16 cellular contexts compared by ENCODE assay signal in the genomic region with DNA sequence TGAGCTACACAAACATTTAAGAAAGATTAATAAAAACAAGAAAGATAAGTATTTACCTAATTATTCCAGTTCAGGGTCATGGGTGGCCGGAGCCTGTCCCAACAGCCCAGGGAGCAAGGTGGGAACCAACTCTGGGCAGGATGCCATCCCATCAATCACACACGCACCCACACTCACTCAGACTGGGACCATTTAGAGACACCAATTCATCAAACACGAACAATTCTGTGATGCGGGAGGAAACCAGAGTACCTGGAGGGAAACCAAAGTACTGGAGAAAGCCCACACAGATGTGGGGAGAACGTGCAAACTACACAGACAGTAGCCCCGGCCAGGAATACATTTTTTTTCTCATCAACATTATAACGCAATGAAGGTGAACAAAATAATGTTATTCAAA. TPM values are rescaled to one million over a fixed set of nuclear protein-coding genes. Genes with fewer than 3 reads are reported as not detected.
DNase-seq lines count a peak whose midpoint lies in the region; FAIRE-seq and TF ChIP-seq lines count a peak whose summit lies in the region.
"Had no signal": no experiment of that assay in that cellular context is flagged by ENCODE, and none has a peak within 500 bp of the region (broad histone marks: within the 10 kb centered on the region; RNA-seq: fewer than 3 reads in every experiment).

No MANE protein-coding gene starts in this region.

- peaks cover 31% of the 10 kb centered on the region for H3K36me3 Mint-ChIP-seq in T-helper 2 cell treated with Interferon-gamma antibody and Interleukin-4, amounts not matched to agents 5 μg/mL and 100 μg/mL, for 36 hours (ENCODE audit: low read depth)
- H3K36me3 Mint-ChIP-seq in astrocyte (ENCODE audit: low read depth, unreplicated experiment) = peaks cover 11% of the 10 kb centered on the region

- no peak overlapping the region for H4K12ac ChIP-seq in trophoblast cell (ENCODE audit: low read depth, low read length)

- H3K9me3 Mint-ChIP-seq in T-helper 2 cell treated with Interferon-gamma antibody and Interleukin-4, amounts not matched to agents 5 μg/mL and 100 μg/mL, for 36 hours = no peaks in the 10 kb centered on the region
- H3K9me3 Mint-ChIP-seq in astrocyte (ENCODE audit: unreplicated experiment) = no peaks in the 10 kb centered on the region
- H3K9me3 Mint-ChIP-seq: neural crest cell had no signal

- no peak overlapping the region for H3K4me2 ChIP-seq in astrocyte (ENCODE audit: low read length)
- H3K4me2 ChIP-seq in trophoblast cell (ENCODE audit: low read length) = no peak overlapping the region

- no peaks in the 10 kb centered on the region for H3K79me1 ChIP-seq in trophoblast cell (ENCODE audit: low read length)

- TF ChIP-seq CTCF in astrocyte (IDR thresholded peaks at IDR 0.05; ENCODE audit: insufficient read depth, low read depth, low read length) = no peak

- no peak overlapping the region for H4K8ac ChIP-seq in trophoblast cell (ENCODE audit: low read depth, low read length)

- H3K4me1 ChIP-seq in astrocyte (ENCODE audit: insufficient read depth, low read length) (no peaks in the 10 kb centered on the region), trophoblast cell (ENCODE audit: control insufficient read depth in 1 of 2, insufficient read depth in 2 of 2, low read length in 2 of 2) (no peaks in the 10 kb centered on the region)

- no peaks in the 10 kb centered on the region for H3K27me3 Mint-ChIP-seq in T-helper 2 cell treated with Interferon-gamma antibody and Interleukin-4, amounts not matched to agents 5 μg/mL and 100 μg/mL, for 36 hours (ENCODE audit: low read depth)
- no peaks in the 10 kb centered on the region for H3K27me3 Mint-ChIP-seq in astrocyte (ENCODE audit: low read depth, unreplicated experiment)

- H3K4ac ChIP-seq in trophoblast cell (ENCODE audit: low read depth, low read length) = peak overlapping the region; percentile 67

- H4K20me1 ChIP-seq in astrocyte (ENCODE audit: insufficient read depth, low read length) = peaks cover 86% of the 10 kb centered on the region

- H3K27me3 ChIP-seq in astrocyte (ENCODE audit: insufficient read depth, low read length) = no peaks in the 10 kb centered on the region
- no peaks in the 10 kb centered on the region for H3K27me3 ChIP-seq in trophoblast cell (ENCODE audit: insufficient read depth, low read length)
- no peaks in the 10 kb centered on the region for H3K27me3 ChIP-seq in MG63
- H3K27me3 ChIP-seq: transverse colon had no signal

- no peak overlapping the region for H2BK12ac ChIP-seq in trophoblast cell (ENCODE audit: low read length)

- no peak overlapping the region for H3K18ac ChIP-seq in trophoblast cell (ENCODE audit: low read length)

- no peak overlapping the region for H4K91ac ChIP-seq in trophoblast cell (ENCODE audit: low read depth, low read length)

- no peak overlapping the region for H3K14ac ChIP-seq in trophoblast cell (ENCODE audit: low read length)

- H2BK120ac ChIP-seq in trophoblast cell (ENCODE audit: insufficient read depth, low read length, poor library complexity) = no peak overlapping the region

- peak overlapping the region; percentile 47 for H3K4me3 Mint-ChIP-seq in T-helper 2 cell treated with Interferon-gamma antibody and Interleukin-4, amounts not matched to agents 5 μg/mL and 100 μg/mL, for 36 hours
- H3K4me3 Mint-ChIP-seq in astrocyte (ENCODE audit: unreplicated experiment) = no peak overlapping the region
- H3K4me3 Mint-ChIP-seq: neural crest cell had no signal

- H3K27ac ChIP-seq in astrocyte (ENCODE audit: low read depth, low read length) (no peak overlapping the region), trophoblast cell (ENCODE audit: low read depth, low read length) (no peak overlapping the region)
- H3K27ac ChIP-seq: transverse colon, VCaP had no signal

- no peak overlapping the region for H2AK5ac ChIP-seq in trophoblast cell (ENCODE audit: low read length)

- no CpG with 5 or more reads among the region's 7 CpGs for WGBS in trophoblast cell (ENCODE audit: extremely low coverage, insufficient coverage, insufficient read length)

- no peak for DNase-seq in T-helper 2 cell treated with Interferon-gamma antibody and Interleukin-4, amounts not matched to agents 5 μg/mL and 100 μg/mL, for 36 hours (ENCODE audit: low spot score)
- no peak for DNase-seq in T-helper 2 cell
- no peak for DNase-seq in GM18507 (ENCODE audit: extremely low spot score, insufficient read length, low read depth)
- DNase-seq in astrocyte (ENCODE audit: low read depth) = no peak
- DNase-seq in trophoblast cell = no peak
- no peak for DNase-seq in MG63
- DNase-seq in hippocampal formation (lab: John Stamatoyannopoulos, UW) = no peak
- DNase-seq in NCI-H526 treated with DMSO at 0.1 percent for 48 hours (lab: John Stamatoyannopoulos, UW) = no peak
- DNase-seq: NCI-H187, NCI-H774, SIG-M5, transverse colon had no signal

- H2BK5ac ChIP-seq in trophoblast cell (ENCODE audit: low read depth, low read length, poor library complexity) = no peak overlapping the region

- H3K36me3 ChIP-seq in astrocyte (ENCODE audit: insufficient read depth, low read length) (no peaks in the 10 kb centered on the region), trophoblast cell (ENCODE audit: control insufficient read depth in 1 of 2, insufficient read depth in 2 of 2, low read length in 2 of 2) (peaks cover 1 to 2% of the 10 kb centered on the region in 2 experiments), MG63 (peaks cover 11% of the 10 kb centered on the region)
- H3K36me3 ChIP-seq: transverse colon had no signal

- H3K9ac ChIP-seq in astrocyte (ENCODE audit: low read length) = no peak overlapping the region
- no peak overlapping the region for H3K9ac ChIP-seq in trophoblast cell (ENCODE audit: low read length)

- peaks cover 95% of the 10 kb centered on the region for H3K79me2 ChIP-seq in astrocyte (ENCODE audit: insufficient read depth, low read length)
- peaks cover 3% of the 10 kb centered on the region for H3K79me2 ChIP-seq in trophoblast cell (ENCODE audit: control insufficient read depth, insufficient read depth, low read length, poor library complexity)

- H3K9me3 ChIP-seq in astrocyte (ENCODE audit: insufficient read depth, low read depth, low read length) (no peaks in the 10 kb centered on the region), trophoblast cell (ENCODE audit: insufficient read depth, low read depth, low read length) (no peaks in the 10 kb centered on the region), MG63 (no peaks in the 10 kb centered on the region)
- H3K9me3 ChIP-seq: transverse colon had no signal

- FAIRE-seq in GM18507 (lab: Jason Lieb, UNC) (peak; percentile 46), astrocyte (lab: Jason Lieb, UNC) (no peak)
- FAIRE-seq: bronchial epithelial cell, K562 had no signal

- H3K23ac ChIP-seq in trophoblast cell (ENCODE audit: low read length) = no peak overlapping the region

- peaks cover 47% of the 10 kb centered on the region for H3K4me1 Mint-ChIP-seq in T-helper 2 cell treated with Interferon-gamma antibody and Interleukin-4, amounts not matched to agents 5 μg/mL and 100 μg/mL, for 36 hours (ENCODE audit: low read depth)
- peaks cover 5% of the 10 kb centered on the region for H3K4me1 Mint-ChIP-seq in astrocyte (ENCODE audit: low read depth, unreplicated experiment)

- H3K4me3 ChIP-seq in astrocyte (ENCODE audit: insufficient read depth, low read depth, low read length) = no peak overlapping the region
- no peak overlapping the region for H3K4me3 ChIP-seq in trophoblast cell (ENCODE audit: low read depth, low read length)
- no peak overlapping the region for H3K4me3 ChIP-seq in MG63
- H3K4me3 ChIP-seq: K562, transverse colon had no signal

- H3K27ac Mint-ChIP-seq in T-helper 2 cell treated with Interferon-gamma antibody and Interleukin-4, amounts not matched to agents 5 μg/mL and 100 μg/mL, for 36 hours = peak overlapping the region; percentile 39
- peak overlapping the region; percentile 69 for H3K27ac Mint-ChIP-seq in astrocyte (ENCODE audit: unreplicated experiment)

- H2AFZ ChIP-seq in astrocyte (ENCODE audit: low read depth, low read length) (no peak overlapping the region), trophoblast cell (ENCODE audit: insufficient read depth, low read length, poor library complexity) (no peak overlapping the region)

RNA-seq across cellular contexts. Expression of a gene that starts 16.2 kb away (rescaled TPM):
- total RNA-seq in astrocyte = 86.9 and 88.0 TPM in 2 replicates
- polyA plus RNA-seq in trophoblast cell (2013) = 54.5 and 57.3 TPM in 2 replicates
- total RNA-seq in MG63 (2014; rRNA removed; shearing (Covaris generic); ENCODE audit: low replicate concordance) = 13.9 and 15.5 TPM in 2 replicates
